Comparison of ENCODE assay signal across 1 cellular context in the genomic region with DNA sequence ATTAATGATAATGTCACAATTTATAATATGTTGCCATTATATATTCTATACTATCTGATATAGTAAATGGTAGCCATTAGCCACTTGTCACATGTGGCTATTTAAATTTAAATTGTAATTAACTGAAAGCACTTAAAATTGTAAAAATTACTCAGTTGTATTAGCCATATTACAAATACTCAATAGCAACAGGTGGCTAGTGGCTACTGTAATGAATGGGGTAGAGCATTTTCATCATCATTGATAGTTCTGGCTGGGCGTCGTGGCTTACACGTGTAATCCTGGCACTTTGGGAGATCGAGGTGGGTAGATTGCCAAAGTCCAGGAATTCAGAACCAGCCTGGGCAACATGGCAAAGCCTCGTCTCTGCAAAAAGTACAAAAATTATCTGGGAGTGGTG.
TF ChIP-seq lines count a peak whose summit lies in the region.

No MANE protein-coding gene starts in this region.

TF ChIP-seq in endothelial cell of umbilical vein, 7 proteins besides CTCF, POLR2A, EP300 and RAD21:
- no peak for TF ChIP-seq JUN (IDR thresholded peaks at IDR 0.05; ENCODE audit: borderline replicate concordance, insufficient read depth, insufficient read length, low read depth)
- TF ChIP-seq MYC (IDR thresholded peaks at IDR 0.05; ENCODE audit: low read depth, low read length): no peak
- no peak for TF ChIP-seq EZH2 (IDR thresholded peaks at IDR 0.05; ENCODE audit: borderline replicate concordance, low read depth, low read length, severe bottlenecking)
- no peak for TF ChIP-seq POLR2AphosphoS5 (IDR thresholded peaks at IDR 0.05; ENCODE audit: insufficient read depth, low read depth, low read length)
- TF ChIP-seq FOS (IDR thresholded peaks at IDR 0.05; ENCODE audit: borderline replicate concordance, insufficient read depth, low read length): no peak
- no peak for TF ChIP-seq GATA2 (IDR thresholded peaks at IDR 0.05; ENCODE audit: insufficient read depth, insufficient read length, low read depth, low read length)
- TF ChIP-seq, protein P1, sequence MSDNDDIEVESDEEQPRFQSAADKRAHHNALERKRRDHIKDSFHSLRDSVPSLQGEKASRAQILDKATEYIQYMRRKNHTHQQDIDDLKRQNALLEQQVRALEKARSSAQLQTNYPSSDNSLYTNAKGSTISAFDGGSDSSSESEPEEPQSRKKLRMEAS (IDR thresholded peaks at IDR 0.05; ENCODE audit: insufficient read depth, insufficient read length): no peak
